In the genomic region with DNA sequence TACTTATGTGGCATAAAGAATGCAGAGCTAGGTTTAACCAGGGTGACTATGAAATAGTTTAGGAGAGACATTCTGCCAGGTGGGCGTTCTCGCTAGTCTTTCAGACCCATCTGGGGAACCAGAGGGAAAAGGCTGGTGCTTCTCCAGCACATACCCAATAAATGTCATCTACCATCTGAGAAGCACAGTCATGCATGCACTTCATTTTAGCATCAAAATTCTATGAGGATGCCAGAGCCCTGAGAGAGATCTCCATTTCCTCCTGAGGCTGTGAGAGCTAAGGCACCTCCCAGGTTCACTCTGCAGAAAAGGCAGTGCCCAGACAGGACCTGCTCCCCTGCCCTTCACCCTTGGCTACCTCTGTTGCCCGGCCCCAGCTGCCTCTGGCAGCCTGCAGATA, we compare ENCODE assay signal across 21 cellular contexts.
"Had no signal": no experiment of that assay in that cellular context is flagged by ENCODE, and none has a peak within 500 bp of the region (broad histone marks: within the 10 kb centered on the region; RNA-seq: fewer than 3 reads in every experiment).

No MANE protein-coding gene starts in this region.

- H3K9me3 ChIP-seq: esophagus muscularis mucosa, gastroesophageal sphincter, neutrophil, suprapubic skin, thyroid gland, upper lobe of left lung, uterus had no signal

- H3K27ac ChIP-seq: dorsolateral prefrontal cortex, esophagus muscularis mucosa, gastroesophageal sphincter, neutrophil, suprapubic skin, thyroid gland, upper lobe of left lung, uterus had no signal

- H3K27me3 ChIP-seq: dorsolateral prefrontal cortex, esophagus muscularis mucosa, gastroesophageal sphincter, suprapubic skin, thyroid gland, upper lobe of left lung, uterus had no signal

- FAIRE-seq: endometrium, kidney, small intestine had no signal

- H3K4me3 ChIP-seq: dorsolateral prefrontal cortex, esophagus muscularis mucosa, gastroesophageal sphincter, suprapubic skin, thyroid gland, upper lobe of left lung, uterus had no signal

- H3K27ac Mint-ChIP-seq: immature natural killer cell; naive thymus-derived CD4-positive, alpha-beta T cell had no signal

- DNase-seq: cortex of kidney; dorsolateral prefrontal cortex; effector CD8-positive, alpha-beta T cell; glutamatergic neuron; immature natural killer cell; kidney; left colon; naive thymus-derived CD4-positive, alpha-beta T cell; posterior cingulate gyrus; right cardiac atrium; small intestine; stimulated activated CD4-positive, alpha-beta T cell treated with anti-CD3 and anti-CD28 coated beads, Interleukin-12 subunit alpha, Interleukin-12 subunit beta, amount 100 ng/mL, for 4 hours; stimulated activated naive CD8-positive, alpha-beta T cell treated with anti-CD3 and anti-CD28 coated beads, Interleukin-15, Interleukin-2, amounts not matched to agents 100 U/mL and 50 U/mL, for 24 hours; uterus had no signal

- H3K4me3 Mint-ChIP-seq: immature natural killer cell; naive thymus-derived CD4-positive, alpha-beta T cell had no signal

- H3K4me1 ChIP-seq: esophagus muscularis mucosa, gastroesophageal sphincter, suprapubic skin, thyroid gland, upper lobe of left lung, uterus had no signal

- H3K4me1 Mint-ChIP-seq: immature natural killer cell; naive thymus-derived CD4-positive, alpha-beta T cell had no signal

- ATAC-seq: gastroesophageal sphincter; left colon; naive thymus-derived CD4-positive, alpha-beta T cell; right cardiac atrium; stimulated activated naive CD8-positive, alpha-beta T cell treated with anti-CD3 and anti-CD28 coated beads, Interleukin-15, Interleukin-2, amounts not matched to agents 100 U/mL and 50 U/mL, for 24 hours had no signal

- H3K36me3 ChIP-seq: esophagus muscularis mucosa, gastroesophageal sphincter, neutrophil, suprapubic skin, thyroid gland, upper lobe of left lung, uterus had no signal

- H3K36me3 Mint-ChIP-seq: immature natural killer cell; naive thymus-derived CD4-positive, alpha-beta T cell had no signal
